Comparison of ENCODE assay signal across 17 cellular contexts in the genomic region with DNA sequence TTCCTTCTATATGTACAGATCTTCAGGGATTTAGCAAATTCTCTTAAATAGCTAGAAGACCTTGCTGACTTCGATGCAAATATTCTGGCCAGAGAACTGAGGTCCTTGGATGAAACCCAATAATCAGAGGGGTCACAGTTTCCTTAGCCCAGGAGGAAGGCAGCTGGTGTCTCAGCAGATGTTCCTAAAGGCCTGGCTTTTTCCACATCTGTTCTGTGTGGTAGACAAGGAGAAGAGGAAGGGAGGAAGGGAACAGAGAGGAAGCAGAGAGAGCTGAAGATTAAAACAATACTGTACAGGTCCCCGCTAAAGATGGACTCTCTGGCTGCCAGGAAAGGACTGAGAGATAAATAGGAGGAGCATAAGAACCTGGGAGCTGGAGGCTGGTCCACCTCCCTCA. TPM values are rescaled to one million over a fixed set of nuclear protein-coding genes. Genes with fewer than 3 reads are reported as not detected.
A peak's percentile ranks its signal among the peaks of the same experiment; 100 is the strongest.
DNase-seq lines count a peak whose midpoint lies in the region; ATAC-seq and TF ChIP-seq lines count a peak whose summit lies in the region.
"Had no signal": no experiment of that assay in that cellular context is flagged by ENCODE, and none has a peak within 500 bp of the region (broad histone marks: within the 10 kb centered on the region; RNA-seq: fewer than 3 reads in every experiment).

No MANE protein-coding gene starts in this region.

- no peaks in the 10 kb centered on the region for H3K27me3 Mint-ChIP-seq in chondrocyte (ENCODE audit: low read depth)

- H3K4me3 ChIP-seq in testis = no peak overlapping the region
- H3K4me3 ChIP-seq: MG63 had no signal

- peaks cover 10% of the 10 kb centered on the region for H3K4me1 ChIP-seq in testis

- H3K27ac Mint-ChIP-seq in chondrocyte (ENCODE audit: unreplicated experiment) = peak overlapping the region; percentile 91
- H3K27ac Mint-ChIP-seq: CD8-positive, alpha-beta T cell had no signal

- H3K4me1 Mint-ChIP-seq in chondrocyte (ENCODE audit: low read depth) = peaks cover 42% of the 10 kb centered on the region

- no peak for TF ChIP-seq POLR2A in testis (IDR thresholded peaks at IDR 0.05)

- H3K9me3 Mint-ChIP-seq in chondrocyte (ENCODE audit: low read depth) = peaks cover 30% of the 10 kb centered on the region

- TF ChIP-seq CTCF in chondrocyte (IDR thresholded peaks at IDR 0.05) (no peak), testis (IDR thresholded peaks at IDR 0.05) (no peak)

- H3K4me3 Mint-ChIP-seq in chondrocyte (ENCODE audit: unreplicated experiment) = no peak overlapping the region
- H3K4me3 Mint-ChIP-seq: CD8-positive, alpha-beta T cell had no signal

- H3K27me3 ChIP-seq in testis = no peaks in the 10 kb centered on the region
- H3K27me3 ChIP-seq: MG63 had no signal

- no peaks in the 10 kb centered on the region for H3K9me3 ChIP-seq in testis

- intact Hi-C loops in testis (cut with DNase I; ENCODE audit: low total_unique reads) = no loop called here

- DNase-seq in chondrocyte (ENCODE audit: low spot score) (no peak), mesenteric fat pad (ENCODE audit: low spot score) (peak; percentile 4), testis (no peak), KG1 (lab: John Stamatoyannopoulos, UW) (no peak)
- no peak for DNase-seq in activated CD4-positive, alpha-beta T cell treated with anti-CD3 and anti-CD28 coated beads for 48 hours
- DNase-seq: ACHN; C1 segment of cervical spinal cord; Calu3; CD8-positive, alpha-beta T cell; MG63; NCI-H1417 treated with DMSO at 0.1 percent for 48 hours; NCI-H187; NCI-H446; NCI-H526; OCI-M1 had no signal

- ATAC-seq in GM19025 (IDR thresholded peaks at IDR 0.05; ENCODE audit: low read depth, unreplicated experiment) (peak; percentile 17), HG03196 (IDR thresholded peaks at IDR 0.05; ENCODE audit: unreplicated experiment) (no peak)
- ATAC-seq: CD8-positive, alpha-beta T cell had no signal

- WGBS in testis, 2 donors = 35 to 36% methylated on average over 2 of the region's 2 CpGs

- no peaks in the 10 kb centered on the region for H3K36me3 ChIP-seq in testis (ENCODE audit: low read depth, missing control alignments)
- H3K36me3 ChIP-seq: MG63 had no signal

- H3K36me3 Mint-ChIP-seq in chondrocyte (ENCODE audit: low read depth) = peaks cover 13% of the 10 kb centered on the region

- peak overlapping the region; percentile 16 to 37 for H3K27ac ChIP-seq in testis

RNA-seq across cellular contexts. Expression of a gene that starts 33.1 kb away (rescaled TPM):
- total RNA-seq in chondrocyte (62.0 to 71.6 TPM (median 70.9 TPM) in 3 replicates), mesenteric fat pad (47.2 TPM), testis (10 to 100 TPM; 59.4 to 70.1 TPM)
- polyA plus RNA-seq in testis (ENCODE audit: insufficient read depth, low read depth, low replicate concordance) = 88.1 TPM
